In genomic region chr9:124863371-124863831, GRCh38 we compare ENCODE assay signal across 13 cellular contexts. TPM values are rescaled to one million over a fixed set of nuclear protein-coding genes. Genes with fewer than 3 reads are reported as not detected.
DNase-seq lines count a peak whose midpoint lies in the region; FAIRE-seq and TF ChIP-seq lines count a peak whose summit lies in the region.
"Had no signal": no experiment of that assay in that cellular context is flagged by ENCODE, and none has a peak within 500 bp of the region (broad histone marks: within the 10 kb centered on the region; RNA-seq: fewer than 3 reads in every experiment).

No MANE protein-coding gene starts in this region.

- H2BK5ac ChIP-seq in trophoblast cell (ENCODE audit: low read depth, low read length, poor library complexity), result no peak overlapping the region

- no peaks in the 10 kb centered on the region for H3K9me2 ChIP-seq in MM.1S (replicated peaks; ENCODE audit: insufficient read depth, low read length)

- peaks cover 23% of the 10 kb centered on the region for H3K36me3 Mint-ChIP-seq in HFFc6 (ENCODE audit: low read depth)
- peaks cover 13% of the 10 kb centered on the region for H3K36me3 Mint-ChIP-seq in astrocyte (ENCODE audit: low read depth, unreplicated experiment)

- no peak overlapping the region for H4K91ac ChIP-seq in trophoblast cell (ENCODE audit: low read depth, low read length)

- peak overlapping the region in 3 of 11 experiments; percentile 96 to 99 (median 99); a peak in 2 of 22 replicates for H3K27ac ChIP-seq in BLaER1 treated with 17β-estradiol and CSF1 and Interleukin-3, amounts not matched to agents 10 nM and 100 nM
- H3K27ac ChIP-seq in astrocyte (ENCODE audit: low read depth, low read length), result no peak overlapping the region
- H3K27ac ChIP-seq in muscle layer of duodenum (ENCODE audit: low read length), result peak overlapping the region; percentile 53
- H3K27ac ChIP-seq in trophoblast cell (ENCODE audit: low read depth, low read length), result no peak overlapping the region
- no peak overlapping the region for H3K27ac ChIP-seq in MM.1S (ENCODE audit: low read length)

- H3K18ac ChIP-seq in trophoblast cell (ENCODE audit: low read length), result no peak overlapping the region

- no peak overlapping the region for H2BK120ac ChIP-seq in trophoblast cell (ENCODE audit: insufficient read depth, low read length, poor library complexity)

- peak overlapping the region; percentile 66 to 97 (median 86); a peak in 19 of 22 replicates for H3K4me2 ChIP-seq in BLaER1 treated with 17β-estradiol and CSF1 and Interleukin-3, amounts not matched to agents 10 nM and 100 nM
- H3K4me2 ChIP-seq in astrocyte (ENCODE audit: low read length), result no peak overlapping the region
- no peak overlapping the region for H3K4me2 ChIP-seq in trophoblast cell (ENCODE audit: low read length)
- no peak overlapping the region for H3K4me2 ChIP-seq in MM.1S (ENCODE audit: low read depth, low read length)

- no peak overlapping the region for H4K8ac ChIP-seq in trophoblast cell (ENCODE audit: low read depth, low read length)

- H4K20me1 ChIP-seq in BLaER1 treated with 17β-estradiol and CSF1 and Interleukin-3, amounts not matched to agents 10 nM and 100 nM, result peaks cover 29 to 33% (median 32%) of the 10 kb centered on the region in 11 experiments
- H4K20me1 ChIP-seq in astrocyte (ENCODE audit: insufficient read depth, low read length), result peaks cover 33% of the 10 kb centered on the region
- peaks cover 27% of the 10 kb centered on the region for H4K20me1 ChIP-seq in MM.1S (ENCODE audit: insufficient read depth, low read length)

- no peak overlapping the region for H3K4me3 ChIP-seq in BLaER1 treated with 17β-estradiol and CSF1 and Interleukin-3, amounts not matched to agents 10 nM and 100 nM
- H3K4me3 ChIP-seq in astrocyte (ENCODE audit: insufficient read depth, low read depth, low read length) (no peak overlapping the region), muscle layer of duodenum (ENCODE audit: low read depth in 1 of 2, low read length in 2 of 2) (no peak overlapping the region), trophoblast cell (ENCODE audit: low read depth, low read length) (no peak overlapping the region), MM.1S (ENCODE audit: low read length) (no peak overlapping the region)

- H3K4me1 ChIP-seq in BLaER1 treated with 17β-estradiol and CSF1 and Interleukin-3, amounts not matched to agents 10 nM and 100 nM, result peaks cover 51 to 60% (median 54%) of the 10 kb centered on the region in 10 experiments
- H3K4me1 ChIP-seq in astrocyte (ENCODE audit: insufficient read depth, low read length), result peaks cover 27% of the 10 kb centered on the region
- peaks cover 11 to 21% of the 10 kb centered on the region in 2 donors for H3K4me1 ChIP-seq in muscle layer of duodenum (ENCODE audit: control insufficient read depth in 1 of 2, insufficient read depth in 2 of 2, low read length in 2 of 2)
- peaks cover 11 to 14% of the 10 kb centered on the region in 2 experiments for H3K4me1 ChIP-seq in trophoblast cell (ENCODE audit: control insufficient read depth in 1 of 2, insufficient read depth in 2 of 2, low read length in 2 of 2)
- H3K4me1 ChIP-seq in MM.1S (ENCODE audit: low read length), result peaks cover 13% of the 10 kb centered on the region; the same call in 1 of the 2 replicates

- H3K27ac Mint-ChIP-seq in HFFc6 (0 out of 2 replicates have a peak overlapping the region, but pooled peaks have one; percentile 14), astrocyte (ENCODE audit: unreplicated experiment) (no peak overlapping the region)

- TF ChIP-seq CTCF in HFFc6 (IDR thresholded peaks at IDR 0.05) (no peak), astrocyte (IDR thresholded peaks at IDR 0.05; ENCODE audit: insufficient read depth, low read depth, low read length) (no peak), MM.1S (IDR thresholded peaks at IDR 0.05; ENCODE audit: low read length) (no peak)

- peaks cover 13% of the 10 kb centered on the region for H3K79me1 ChIP-seq in trophoblast cell (ENCODE audit: low read length)

- DNase-seq in HFFc6 (no peak), astrocyte (ENCODE audit: low read depth) (no peak), trophoblast cell (no peak), HTR-8/SVneo (ENCODE audit: insufficient read length, low spot score) (no peak), MM.1S (no peak), hepatic stellate cell (ENCODE audit: low spot score) (no peak)
- DNase-seq: stimulated activated CD4-positive, alpha-beta T cell treated with anti-CD3 and anti-CD28 coated beads, Interleukin-4, amount 100 ng/mL, for 1 hour; T-helper 9 cell had no signal

- FAIRE-seq in astrocyte (lab: Jason Lieb, UNC) (no peak), HTR-8/SVneo (lab: Jason Lieb, UNC) (no peak)

- H3K14ac ChIP-seq in trophoblast cell (ENCODE audit: low read length), result no peak overlapping the region

- H3K9me3 Mint-ChIP-seq in HFFc6, result no peaks in the 10 kb centered on the region
- H3K9me3 Mint-ChIP-seq in astrocyte (ENCODE audit: unreplicated experiment), result no peaks in the 10 kb centered on the region

- H3K79me2 ChIP-seq in astrocyte (ENCODE audit: insufficient read depth, low read length) (peaks cover 47% of the 10 kb centered on the region), trophoblast cell (ENCODE audit: control insufficient read depth, insufficient read depth, low read length, poor library complexity) (peaks cover 18% of the 10 kb centered on the region), MM.1S (ENCODE audit: low read length) (peaks cover 46% of the 10 kb centered on the region)

- no peaks in the 10 kb centered on the region for H3K27me3 ChIP-seq in BLaER1 treated with 17β-estradiol and CSF1 and Interleukin-3, amounts not matched to agents 10 nM and 100 nM
- no peaks in the 10 kb centered on the region for H3K27me3 ChIP-seq in astrocyte (ENCODE audit: insufficient read depth, low read length)
- no peaks in the 10 kb centered on the region for H3K27me3 ChIP-seq in muscle layer of duodenum (ENCODE audit: low read depth, low read length)
- H3K27me3 ChIP-seq in trophoblast cell (ENCODE audit: insufficient read depth, low read length), result no peaks in the 10 kb centered on the region
- H3K27me3 ChIP-seq in MM.1S (replicated peaks; ENCODE audit: insufficient read depth, low read length), result no peaks in the 10 kb centered on the region

- peaks cover 48% of the 10 kb centered on the region for H3F3A ChIP-seq in MM.1S (ENCODE audit: insufficient read depth, low read length)

- H3K4ac ChIP-seq in trophoblast cell (ENCODE audit: low read depth, low read length), result no peak overlapping the region

- H2AFZ ChIP-seq in astrocyte (ENCODE audit: low read depth, low read length) (no peak overlapping the region), trophoblast cell (ENCODE audit: insufficient read depth, low read length, poor library complexity) (no peak overlapping the region), MM.1S (ENCODE audit: low read length) (no peak overlapping the region)

- H3K4me3 Mint-ChIP-seq in HFFc6, result peak overlapping the region; percentile 17; the same call in 1 of the 2 replicates
- H3K4me3 Mint-ChIP-seq in astrocyte (ENCODE audit: unreplicated experiment), result peak overlapping the region; percentile 28

- no peaks in the 10 kb centered on the region for H3K9me3 ChIP-seq in BLaER1 treated with 17β-estradiol and CSF1 and Interleukin-3, amounts not matched to agents 10 nM and 100 nM (replicated peaks in 1 of 11)
- H3K9me3 ChIP-seq in astrocyte (ENCODE audit: insufficient read depth, low read depth, low read length) (no peaks in the 10 kb centered on the region), muscle layer of duodenum (ENCODE audit: control insufficient read depth in 1 of 2, low read length in 2 of 2) (no peaks in the 10 kb centered on the region), trophoblast cell (ENCODE audit: insufficient read depth, low read depth, low read length) (no peaks in the 10 kb centered on the region), MM.1S (replicated peaks; ENCODE audit: insufficient read depth, low read length) (no peaks in the 10 kb centered on the region)

- no peak overlapping the region for H4K12ac ChIP-seq in trophoblast cell (ENCODE audit: low read depth, low read length)

- peak overlapping the region in 7 of 11 experiments; percentile 17 to 100 (median 98); a peak in 7 of 22 replicates for H3K9ac ChIP-seq in BLaER1 treated with 17β-estradiol and CSF1 and Interleukin-3, amounts not matched to agents 10 nM and 100 nM
- no peak overlapping the region for H3K9ac ChIP-seq in astrocyte (ENCODE audit: low read length)
- H3K9ac ChIP-seq in trophoblast cell (ENCODE audit: low read length), result no peak overlapping the region
- no peak overlapping the region for H3K9ac ChIP-seq in MM.1S (ENCODE audit: low read length)

- H3K4me1 Mint-ChIP-seq in HFFc6 (ENCODE audit: low read depth) (peaks cover 48% of the 10 kb centered on the region), astrocyte (ENCODE audit: low read depth, unreplicated experiment) (peaks cover 20% of the 10 kb centered on the region)

- WGBS in trophoblast cell (ENCODE audit: extremely low coverage, insufficient coverage, insufficient read length), result no CpG with 5 or more reads among the region's 7 CpGs

- H3K27me3 Mint-ChIP-seq in HFFc6 (ENCODE audit: insufficient read depth) (no peaks in the 10 kb centered on the region; the same call in none of the 2 replicates), astrocyte (ENCODE audit: low read depth, unreplicated experiment) (no peaks in the 10 kb centered on the region)

- no peak overlapping the region for H3K23ac ChIP-seq in trophoblast cell (ENCODE audit: low read length)

- peaks cover 25 to 30% (median 28%) of the 10 kb centered on the region in 11 experiments for H3K36me3 ChIP-seq in BLaER1 treated with 17β-estradiol and CSF1 and Interleukin-3, amounts not matched to agents 10 nM and 100 nM
- H3K36me3 ChIP-seq in astrocyte (ENCODE audit: insufficient read depth, low read length) (peaks cover 17% of the 10 kb centered on the region), muscle layer of duodenum (ENCODE audit: control insufficient read depth in 1 of 2, insufficient read depth in 2 of 2, low read length in 2 of 2) (peaks cover 23 to 24% of the 10 kb centered on the region in 2 donors), trophoblast cell (ENCODE audit: control insufficient read depth in 1 of 2, insufficient read depth in 2 of 2, low read length in 2 of 2) (peaks cover 24 to 26% of the 10 kb centered on the region in 2 experiments), MM.1S (replicated peaks; ENCODE audit: insufficient read depth, low read length) (peaks cover 20% of the 10 kb centered on the region)

- no peak overlapping the region for H2AK5ac ChIP-seq in trophoblast cell (ENCODE audit: low read length)

- no peak overlapping the region for H2BK12ac ChIP-seq in trophoblast cell (ENCODE audit: low read length)

RNA-seq across cellular contexts. Expression of gene ARPC5L, which starts 1.5 kb away (rescaled TPM):
- 10 to 100 TPM; 39.0 to 55.9 (median 44.7) TPM for total RNA-seq in HFFc6 (2021; fragmentation: NEBNext Ultra II Directional; extraction: Animal tissue kit (Norgen Biotek cat#: 25700))
- 56.0 and 57.0 TPM in 2 replicates for total RNA-seq in astrocyte
- polyA plus RNA-seq in trophoblast cell (2013), result 60.3 and 60.7 TPM in 2 replicates

RNA-seq across cellular contexts. Expression of gene RPL35, which starts 1.6 kb away (rescaled TPM):
- 1,000 to 10,000 TPM; 1,470 to 1,706 (median 1,550) TPM for total RNA-seq in HFFc6 (2021; fragmentation: NEBNext Ultra II Directional; extraction: Animal tissue kit (Norgen Biotek cat#: 25700))
- 1,209 and 1,259 TPM in 2 replicates for total RNA-seq in astrocyte
- polyA plus RNA-seq in trophoblast cell (2013), result 3,251 and 3,406 TPM in 2 replicates

RNA-seq across cellular contexts. Expression of gene WDR38, which starts 10.1 kb away (rescaled TPM):
- not detected for total RNA-seq in HFFc6 (2021; fragmentation: NEBNext Ultra II Directional; extraction: Animal tissue kit (Norgen Biotek cat#: 25700))
- not detected in 2 replicates for total RNA-seq in astrocyte
- polyA plus RNA-seq in trophoblast cell (2013), result 0.05 and 0.06 TPM in 2 replicates
- total RNA-seq: chondrocyte, H4, LHCN-M2 had no signal

Comparison
In these comparisons a context has a peak if more than half of its experiments do, and no peak if none do; other contexts are left out.
1. H3K4me2 ChIP-seq: peak in BLaER1 treated with 17β-estradiol and CSF1 and Interleukin-3, amounts not matched to agents 10 nM and 100 nM (11 of 11); none in astrocyte (single experiment), trophoblast cell (single experiment) and MM.1S (single experiment).
2. H3K9ac ChIP-seq: peak in BLaER1 treated with 17β-estradiol and CSF1 and Interleukin-3, amounts not matched to agents 10 nM and 100 nM (7 of 11); none in astrocyte (single experiment), trophoblast cell (single experiment) and MM.1S (single experiment).